8 cellular contexts compared by ENCODE assay signal in the genomic region with DNA sequence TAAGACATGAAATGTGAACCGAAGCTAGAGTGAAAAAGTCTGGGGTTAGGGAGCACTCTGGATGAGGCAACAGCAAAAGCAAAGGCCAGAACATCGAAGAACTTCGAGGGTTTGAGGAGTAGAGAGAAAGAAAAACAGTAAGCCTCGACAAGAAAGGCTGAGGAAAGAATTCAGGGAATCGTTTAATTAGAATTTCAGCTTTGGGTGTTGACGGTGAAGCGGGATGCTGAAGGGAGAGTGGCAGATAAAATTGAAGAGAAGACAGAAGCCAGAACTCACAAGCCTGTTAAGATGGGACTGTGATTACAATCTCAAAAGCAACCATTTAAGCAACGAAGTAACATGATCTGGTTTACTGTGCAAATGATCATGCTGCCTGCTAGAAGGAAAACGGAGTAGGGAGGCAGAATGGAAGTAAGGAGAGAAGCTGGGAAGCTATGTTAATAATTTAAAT. TPM values are rescaled to one million over a fixed set of nuclear protein-coding genes. Genes with fewer than 3 reads are reported as not detected.
A peak's percentile ranks its signal among the peaks of the same experiment; 100 is the strongest.
DNase-seq lines count a peak whose midpoint lies in the region; ATAC-seq and TF ChIP-seq lines count a peak whose summit lies in the region.

No MANE protein-coding gene starts in this region.

- peak overlapping the region in 9 of 12 donors; percentile 5 to 96 (median 93) for H3K27ac ChIP-seq in heart left ventricle
- peak overlapping the region; percentile 92 to 96 (median 93) for H3K27ac ChIP-seq in upper lobe of left lung
- H3K27ac ChIP-seq in substantia nigra (ENCODE audit: low read depth, low read length, poor library complexity, severe bottlenecking): no peak overlapping the region

- DNase-seq in heart left ventricle: no peak
- no peak for DNase-seq in cardiac septum (ENCODE audit: low spot score)
- peak; percentile 90 for DNase-seq in adipocyte (ENCODE audit: low read depth)
- DNase-seq in kidney glomerular epithelial cell (lab: John Stamatoyannopoulos, UW): peak; percentile 52
- DNase-seq in upper lobe of left lung: no peak
- no peak for DNase-seq in ecto neural progenitor cell (ENCODE audit: low spot score)
- DNase-seq in substantia nigra (lab: John Stamatoyannopoulos, UW): no peak
- DNase-seq in NCI-H187 treated with DMSO at 0.1 percent for 48 hours (lab: John Stamatoyannopoulos, UW): no peak

- TF ChIP-seq POLR2A in heart left ventricle (IDR thresholded peaks at IDR 0.05) (no peak), upper lobe of left lung (IDR thresholded peaks at IDR 0.05) (no peak)

- no peak for TF ChIP-seq EP300 in upper lobe of left lung (IDR thresholded peaks at IDR 0.05)

- no peaks in the 10 kb centered on the region for H3K27me3 ChIP-seq in heart left ventricle
- no peaks in the 10 kb centered on the region for H3K27me3 ChIP-seq in adipocyte (replicated peaks; ENCODE audit: control insufficient read depth, insufficient read depth, low read length)
- no peaks in the 10 kb centered on the region for H3K27me3 ChIP-seq in upper lobe of left lung

- H3K9me3 ChIP-seq in heart left ventricle (no peaks in the 10 kb centered on the region), adipocyte (ENCODE audit: control insufficient read depth, low read length) (no peaks in the 10 kb centered on the region), upper lobe of left lung (no peaks in the 10 kb centered on the region)

- WGBS in heart left ventricle, 4 donors: 11 to 24% (median 21%) methylated on average over 9 of the region's 9 CpGs
- WGBS in upper lobe of left lung, 2 donors: 36 to 39% methylated on average over 9 of the region's 9 CpGs

- H3K9ac ChIP-seq in adipocyte (ENCODE audit: low read length): peak overlapping the region; percentile 95

- TF ChIP-seq CTCF in heart left ventricle (IDR thresholded peaks at IDR 0.05): no peak
- TF ChIP-seq CTCF in upper lobe of left lung (IDR thresholded peaks at IDR 0.05): no peak

- H3K36me3 ChIP-seq in heart left ventricle (no peaks in the 10 kb centered on the region), adipocyte (ENCODE audit: control insufficient read depth, insufficient read depth, low read length, severe bottlenecking) (no peaks in the 10 kb centered on the region), upper lobe of left lung (no peaks in the 10 kb centered on the region)

- peak overlapping the region in 8 of 12 donors; percentile 68 to 83 (median 76) for H3K4me3 ChIP-seq in heart left ventricle
- peak overlapping the region; percentile 85 for H3K4me3 ChIP-seq in adipocyte (ENCODE audit: low read length)
- peak overlapping the region in 2 of 4 donors; percentile 73 to 78 for H3K4me3 ChIP-seq in upper lobe of left lung

- H3K4me1 ChIP-seq in heart left ventricle (peaks cover 0 to 29% (median 10%) of the 10 kb centered on the region in 12 donors), adipocyte (ENCODE audit: control insufficient read depth, insufficient read depth, low read length) (peaks cover 42% of the 10 kb centered on the region), upper lobe of left lung (peaks cover 7 to 18% (median 12%) of the 10 kb centered on the region in 4 donors)

- intact Hi-C loops in heart left ventricle (cut with DNase I): loop anchor here in 1 of 10 donors (10.0 kb wide), 1 partner anchor 305 kb away; no protein-coding TSS in a partner anchor
- intact Hi-C loops in cardiac septum (cut with DNase I): no loop called here

- no peak for ATAC-seq in heart left ventricle
- no peak for ATAC-seq in upper lobe of left lung (ENCODE audit: low FRiP score in 2 of 2)

RNA-seq across cellular contexts. Expression of gene TRDMT1, which starts 2.1 kb away (rescaled TPM):
- total RNA-seq in heart left ventricle: 1 to 10 TPM; 2.7 to 6.0 (median 4.6) TPM
- polyA plus RNA-seq in heart left ventricle: 1 to 10 TPM; 1.8 to 3.0 TPM
- total RNA-seq in cardiac septum: 4.2 TPM
- total RNA-seq in upper lobe of left lung: 10 to 100 TPM in 2 of 6 donors, 1 to 10 TPM in 4; 5.8 to 22.0 (median 7.4) TPM

RNA-seq across cellular contexts. Expression of gene VIM, which starts 28.7 kb away (rescaled TPM):
- 1,000 to 10,000 TPM in 1 of 9 donors, 100 to 1,000 TPM in 8; 249 to 1,163 (median 387) TPM for total RNA-seq in heart left ventricle
- polyA plus RNA-seq in heart left ventricle: 100 to 1,000 TPM; 267 to 456 TPM
- 368 TPM for total RNA-seq in cardiac septum
- 1,000 to 10,000 TPM in 5 of 6 donors, 100 to 1,000 TPM in 1; 999 to 2,711 (median 1,731) TPM for total RNA-seq in upper lobe of left lung

Comparison
In these comparisons a context has a peak if more than half of its experiments do, and no peak if none do; other contexts are left out.
1. DNase-seq: peak in adipocyte (single experiment) and kidney glomerular epithelial cell (single experiment); none in heart left ventricle (0 of 5), cardiac septum (single experiment), upper lobe of left lung (0 of 2), ecto neural progenitor cell (single experiment), substantia nigra (0 of 49) and NCI-H187 treated with DMSO at 0.1 percent for 48 hours (single experiment).